8 cellular contexts compared by ENCODE assay signal in the genomic region with DNA sequence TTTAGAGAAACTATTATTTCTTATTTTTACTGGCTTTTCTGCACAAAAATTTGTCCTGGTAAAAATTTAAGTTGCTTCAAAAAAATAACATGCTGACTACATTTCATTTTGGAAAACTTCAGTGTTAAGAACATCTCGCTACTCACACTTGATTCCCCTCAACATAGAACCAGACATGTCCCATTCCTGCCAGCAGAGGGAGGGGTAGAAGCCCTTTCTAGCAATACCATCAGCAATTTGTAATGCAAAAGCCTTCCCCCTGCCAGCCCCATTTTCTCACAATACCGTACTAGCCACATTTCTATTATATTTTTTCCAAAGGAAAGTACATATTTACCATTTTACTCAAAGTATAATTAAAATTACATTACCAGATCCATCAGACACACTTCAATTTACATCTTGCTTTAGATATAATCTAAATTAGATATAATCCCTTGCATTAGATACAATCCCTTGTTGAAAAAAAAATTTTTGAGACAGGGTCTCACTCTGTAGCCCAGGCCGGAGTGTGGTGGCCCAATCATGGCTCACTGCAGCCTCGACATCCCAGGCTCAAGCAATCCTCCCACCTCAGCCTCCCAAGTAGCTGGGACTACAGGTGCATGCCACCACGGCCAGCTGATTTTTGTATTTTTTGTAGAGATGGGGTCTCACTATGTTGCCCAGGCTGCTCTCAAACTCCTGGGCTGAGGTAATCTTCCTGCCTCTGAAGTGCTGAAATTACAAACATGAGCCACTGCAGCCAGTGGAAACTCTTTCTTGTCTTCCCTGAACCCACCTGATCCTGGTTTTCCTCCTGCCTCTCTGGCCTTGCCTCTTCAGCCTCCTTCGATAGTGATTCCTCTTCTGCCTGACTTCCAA. TPM values are rescaled to one million over a fixed set of nuclear protein-coding genes. Genes with fewer than 3 reads are reported as not detected.
DNase-seq lines count a peak whose midpoint lies in the region; ATAC-seq and TF ChIP-seq lines count a peak whose summit lies in the region.

No MANE protein-coding gene starts in this region.

- POLR2A ChIA-PET in HEK293 (lab: Yijun Ruan, JAX): no interaction called here

- H3F3A ChIP-seq in smooth muscle cell (ENCODE audit: low read depth): no peaks in the 10 kb centered on the region

- H3K27ac ChIP-seq in HEK293 (ENCODE audit: extremely low read depth, low read depth, low read length) (no peak overlapping the region), right atrium auricular region (no peak overlapping the region), smooth muscle cell (ENCODE audit: low read depth) (no peak overlapping the region)

- H3K36me3 ChIP-seq in HEK293 (ENCODE audit: control insufficient read depth in 2 of 2, insufficient read depth in 1 of 2, low read length in 2 of 2) (no peaks in the 10 kb centered on the region), adipocyte (ENCODE audit: control insufficient read depth, insufficient read depth, low read length, severe bottlenecking) (no peaks in the 10 kb centered on the region), right atrium auricular region (no peaks in the 10 kb centered on the region), smooth muscle cell (ENCODE audit: low read depth) (no peaks in the 10 kb centered on the region)

- DNase-seq in activated effector memory CD4-positive, alpha-beta T cell treated with anti-CD3 and anti-CD28 coated beads, Interleukin-2, amount 50 U/mL, for 16 hours: peak; percentile 66
- no peak for DNase-seq in activated effector memory CD4-positive, alpha-beta T cell treated with Interleukin-2 at 50 U/mL for 16 hours
- DNase-seq in NCI-H2196 treated with DMSO at 0.1 percent for 48 hours (lab: John Stamatoyannopoulos, UW; ENCODE audit: unreplicated experiment): peak; percentile 8
- DNase-seq in adipocyte (ENCODE audit: low read depth): peak; percentile 79
- DNase-seq in right atrium auricular region (ENCODE audit: low spot score): peak; percentile 63
- no peak for DNase-seq in smooth muscle cell (lab: John Stamatoyannopoulos, UW; ENCODE audit: unreplicated experiment)

- H3K4me1 ChIP-seq in HEK293 (ENCODE audit: control insufficient read depth, insufficient read depth, low read length) (no peaks in the 10 kb centered on the region), adipocyte (ENCODE audit: control insufficient read depth, insufficient read depth, low read length) (peaks cover 12% of the 10 kb centered on the region), right atrium auricular region (no peaks in the 10 kb centered on the region), smooth muscle cell (ENCODE audit: low read depth) (no peaks in the 10 kb centered on the region)

- CTCF ChIA-PET in HEK293 (lab: Yijun Ruan, JAX): interaction anchor here (0.6 to 1.6 kb wide), 4 partner anchors 9 to 262 kb away, joined by 3 to 5 read pairs (median 4); no protein-coding TSS in a partner anchor

- WGBS in smooth muscle cell (ENCODE audit: low lambda C conversion rate): 63% methylated on average over 6 of the region's 6 CpGs

- H3K79me2 ChIP-seq in smooth muscle cell (ENCODE audit: low read depth): no peaks in the 10 kb centered on the region

- H3K9ac ChIP-seq in adipocyte (ENCODE audit: low read length) (no peak overlapping the region), smooth muscle cell (ENCODE audit: low read depth) (no peak overlapping the region)

- H3K4me3 ChIP-seq in HEK293 (ENCODE audit: low read depth, low read length) (no peak overlapping the region), adipocyte (ENCODE audit: low read length) (no peak overlapping the region), right atrium auricular region (no peak overlapping the region), smooth muscle cell (no peak overlapping the region)

- TF ChIP-seq CTCF in HEK293 (tag by site-specific recombination; IDR thresholded peaks at IDR 0.05): no peak
- TF ChIP-seq CTCF in right atrium auricular region (IDR thresholded peaks at IDR 0.05): peak; percentile 49 to 78
- peak; percentile 80 for TF ChIP-seq CTCF in smooth muscle cell (IDR thresholded peaks at IDR 0.05; ENCODE audit: borderline replicate concordance, insufficient read depth, poor library complexity, severe bottlenecking)

- H2AFZ ChIP-seq in smooth muscle cell (ENCODE audit: low read depth): no peak overlapping the region

- H3K27me3 ChIP-seq in adipocyte (replicated peaks; ENCODE audit: control insufficient read depth, insufficient read depth, low read length) (no peaks in the 10 kb centered on the region), right atrium auricular region (no peaks in the 10 kb centered on the region), smooth muscle cell (ENCODE audit: low read depth) (no peaks in the 10 kb centered on the region)

- H3K9me3 ChIP-seq in HEK293 (ENCODE audit: control insufficient read depth, insufficient read depth, low read depth, low read length) (no peaks in the 10 kb centered on the region), adipocyte (ENCODE audit: control insufficient read depth, low read length) (peaks cover 5% of the 10 kb centered on the region), right atrium auricular region (peaks cover 0 to 10% of the 10 kb centered on the region in 2 donors), smooth muscle cell (replicated peaks; ENCODE audit: low read depth) (no peaks in the 10 kb centered on the region)

- no peaks in the 10 kb centered on the region for H4K20me1 ChIP-seq in smooth muscle cell (ENCODE audit: low read depth)

- no peak for ATAC-seq in HG03108 (IDR thresholded peaks at IDR 0.05; ENCODE audit: unreplicated experiment)

- no peak overlapping the region for H3K4me2 ChIP-seq in smooth muscle cell

TF ChIP-seq in HEK293, 187 proteins besides CTCF, POLR2A, EP300 and RAD21:
- TF ChIP-seq ZNF585B (tag by site-specific recombination; IDR thresholded peaks at IDR 0.05) (no peak), ZNF791 (tag by site-specific recombination; IDR thresholded peaks at IDR 0.05) (no peak), ZNF48 (tag by site-specific recombination; IDR thresholded peaks at IDR 0.05) (no peak), ZNF654 (tag by site-specific recombination; IDR thresholded peaks at IDR 0.05; ENCODE audit: low read depth) (0 out of 2 replicates have a peak, but pooled peaks have one; percentile 8), HOXD13 (CRISPR knock-in tag; IDR thresholded peaks at IDR 0.05; ENCODE audit: borderline replicate concordance) (no peak), ZFHX2 (tag by site-specific recombination; conservative IDR thresholded peaks at IDR 0.05) (no peak), ZNF626 (tag by site-specific recombination; IDR thresholded peaks at IDR 0.05) (no peak)
- TF ChIP-seq, protein P1, sequence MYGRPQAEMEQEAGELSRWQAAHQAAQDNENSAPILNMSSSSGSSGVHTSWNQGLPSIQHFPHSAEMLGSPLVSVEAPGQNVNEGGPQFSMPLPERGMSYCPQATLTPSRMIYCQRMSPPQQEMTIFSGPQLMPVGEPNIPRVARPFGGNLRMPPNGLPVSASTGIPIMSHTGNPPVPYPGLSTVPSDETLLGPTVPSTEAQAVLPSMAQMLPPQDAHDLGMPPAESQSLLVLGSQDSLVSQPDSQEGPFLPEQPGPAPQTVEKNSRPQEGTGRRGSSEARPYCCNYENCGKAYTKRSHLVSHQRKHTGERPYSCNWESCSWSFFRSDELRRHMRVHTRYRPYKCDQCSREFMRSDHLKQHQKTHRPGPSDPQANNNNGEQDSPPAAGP (tag by site-specific recombination; IDR thresholded peaks at IDR 0.05): no peak

RNA-seq across cellular contexts. Expression of a gene that starts 39.6 kb away (rescaled TPM):
- total RNA-seq in right atrium auricular region: 1 to 10 TPM; 2.8 to 3.9 TPM
- 0.40 and 1.1 TPM in 2 replicates for total RNA-seq in smooth muscle cell
- 2.1 and 4.4 TPM in 2 replicates for polyA plus RNA-seq in smooth muscle cell

RNA-seq across cellular contexts. Expression of a gene that starts 45.2 kb away (rescaled TPM):
- total RNA-seq in right atrium auricular region (10 to 100 TPM; 31.4 to 77.5 TPM), smooth muscle cell (0.27 and 0.72 TPM in 2 replicates)
- 0.79 and 2.8 TPM in 2 replicates for polyA plus RNA-seq in smooth muscle cell

Comparison
In these comparisons a context has a peak if more than half of its experiments do, and no peak if none do; other contexts are left out.
1. DNase-seq: peak in activated effector memory CD4-positive, alpha-beta T cell treated with anti-CD3 and anti-CD28 coated beads, Interleukin-2, amount 50 U/mL, for 16 hours (single experiment), NCI-H2196 treated with DMSO at 0.1 percent for 48 hours (single experiment), adipocyte (single experiment) and right atrium auricular region (single experiment); none in activated effector memory CD4-positive, alpha-beta T cell treated with Interleukin-2 at 50 U/mL for 16 hours (single experiment) and smooth muscle cell (single experiment).
2. RNA of a gene that starts 45.2 kb away (total RNA-seq): 31.4 to 77.5 TPM in right atrium auricular region; 0.27 to 0.72 TPM in smooth muscle cell; every median in the first group is over 10 times any median in the second.